ENCODE assay signal across 1 cellular context in genomic region chr9:113503613-113504230, GRCh38.
TF ChIP-seq lines count a peak whose summit lies in the region.

No MANE protein-coding gene starts in this region.

TF ChIP-seq in H1, 55 proteins besides CTCF, POLR2A, EP300 and RAD21:
- TF ChIP-seq MAX (IDR thresholded peaks at IDR 0.05): no peak
- TF ChIP-seq, protein P1, sequence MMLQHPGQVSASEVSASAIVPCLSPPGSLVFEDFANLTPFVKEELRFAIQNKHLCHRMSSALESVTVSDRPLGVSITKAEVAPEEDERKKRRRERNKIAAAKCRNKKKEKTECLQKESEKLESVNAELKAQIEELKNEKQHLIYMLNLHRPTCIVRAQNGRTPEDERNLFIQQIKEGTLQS (IDR thresholded peaks at IDR 0.05; ENCODE audit: insufficient read depth, low read depth, low read length): no peak
- no peak for TF ChIP-seq CHD1 (IDR thresholded peaks at IDR 0.05; ENCODE audit: low read depth, low read length)
- TF ChIP-seq POLR2AphosphoS5 (IDR thresholded peaks at IDR 0.05; ENCODE audit: low read depth, low read length): no peak
- no peak for TF ChIP-seq SP2 (IDR thresholded peaks at IDR 0.05; ENCODE audit: low read length)
- no peak for TF ChIP-seq GABPA (IDR thresholded peaks at IDR 0.05; ENCODE audit: borderline replicate concordance, insufficient read depth, low read length)
- no peak for TF ChIP-seq BCL11A (IDR thresholded peaks at IDR 0.05; ENCODE audit: low read depth in 2 of 2, low read length in 2 of 2)
